ENCODE assay signal across 9 cellular contexts in genomic region chr12:77324763-77325468, GRCh38.
DNase-seq lines count a peak whose midpoint lies in the region; ATAC-seq, FAIRE-seq and TF ChIP-seq lines count a peak whose summit lies in the region.
"Had no signal": no experiment of that assay in that cellular context is flagged by ENCODE, and none has a peak within 500 bp of the region (broad histone marks: within the 10 kb centered on the region; RNA-seq: fewer than 3 reads in every experiment).

No MANE protein-coding gene starts in this region.

- no peaks in the 10 kb centered on the region for H3K9me3 ChIP-seq in GM12878 (replicated peaks; ENCODE audit: control insufficient read depth, insufficient read depth, low read length)
- H3K9me3 ChIP-seq: neutrophil had no signal

- FAIRE-seq in GM12878 (lab: Jason Lieb, UNC), result no peak

- peak; percentile 38; the same call in 1 of the 2 replicates for TF ChIP-seq RAD21 in GM12878 (IDR thresholded peaks at IDR 0.05; ENCODE audit: insufficient read depth, low read depth, low read length)

- H3K36me3 ChIP-seq in GM12878 (ENCODE audit: control insufficient read depth in 2 of 2, insufficient read depth in 2 of 2, low read length in 1 of 2) (no peaks in the 10 kb centered on the region), rectal smooth muscle tissue (ENCODE audit: control insufficient read depth, insufficient read depth, low read length) (no peaks in the 10 kb centered on the region)
- H3K36me3 ChIP-seq: neutrophil had no signal

- BruUV-seq in GM12878 (replicated peaks; lab: Mats Ljungman, UMichigan), result no TSS peak

- H3K27me3 ChIP-seq in GM12878 (replicated peaks in 1 of 2; ENCODE audit: control insufficient read depth in 2 of 2, insufficient read depth in 2 of 2, low read length in 1 of 2), result peaks cover 0 to 6% of the 10 kb centered on the region in 2 experiments; a peak in 1 of 4 replicates
- H3K27me3 ChIP-seq in rectal smooth muscle tissue (ENCODE audit: control insufficient read depth, insufficient read depth, low read length), result no peaks in the 10 kb centered on the region

- intact Hi-C loops in GM12878 (cut with micrococcal nuclease; ENCODE audit: unreplicated experiment), result loop anchor here (10.0 kb wide), 1 partner anchor 270 kb away; no protein-coding TSS in a partner anchor

- no peak for TF ChIP-seq EP300 in GM12878 (IDR thresholded peaks at IDR 0.05; ENCODE audit: borderline replicate concordance in 1 of 2, control insufficient read depth in 1 of 2, low read depth in 2 of 2, low read length in 2 of 2)

- H3K27ac ChIP-seq in GM12878 (ENCODE audit: control insufficient read depth, insufficient read depth) (no peak overlapping the region), rectal smooth muscle tissue (ENCODE audit: low read depth, low read length) (no peak overlapping the region)
- H3K27ac ChIP-seq: neutrophil had no signal

- SMC1A ChIA-PET in GM12878 (lab: Charles Lee; ENCODE audit: uncharacterized antibody, unreplicated experiment), result interaction anchor here (0.6 kb wide), 1 partner anchor 10 kb away, joined by 3 read pairs; no protein-coding TSS in a partner anchor

- ATAC-seq in GM21360 (IDR thresholded peaks at IDR 0.05; ENCODE audit: unreplicated experiment) (peak; percentile 96), HG03558 (IDR thresholded peaks at IDR 0.05; ENCODE audit: extremely low read depth, unreplicated experiment) (peak; percentile 92), GM12878 (peak; percentile 96)

- CTCF ChIA-PET in GM12878 (lab: Yijun Ruan, JAX), result interaction anchor here (0.7 to 1.5 kb wide), 2 partner anchors 276 to 277 kb away, joined by 4 read pairs; no protein-coding TSS in a partner anchor

- peak overlapping the region; percentile 84 for H3K4me2 ChIP-seq in GM12878 (ENCODE audit: control insufficient read depth, insufficient read depth)

- H4K20me1 ChIP-seq in GM12878 (ENCODE audit: control insufficient read depth, insufficient read depth), result no peaks in the 10 kb centered on the region

- H3K4me1 ChIP-seq in GM12878 (ENCODE audit: control insufficient read depth, insufficient read depth, low read length), result no peaks in the 10 kb centered on the region; the same call in none of the 2 replicates
- peaks cover 3% of the 10 kb centered on the region for H3K4me1 ChIP-seq in rectal smooth muscle tissue (ENCODE audit: control insufficient read depth, insufficient read depth, low read length)

- 7% methylated on average over 24 of the region's 64 CpGs for WGBS in GM12878 (ENCODE audit: insufficient coverage, insufficient replicate concordance, low lambda C conversion rate, missing lambda C conversion rate)

- H3K9ac ChIP-seq in GM12878 (ENCODE audit: control insufficient read depth, insufficient read depth, low read length) (no peak overlapping the region), rectal smooth muscle tissue (ENCODE audit: low read length) (no peak overlapping the region)

- H3K79me2 ChIP-seq in GM12878 (ENCODE audit: control insufficient read depth, insufficient read depth, low read length), result no peaks in the 10 kb centered on the region

- TF ChIP-seq POLR2A in GM12878 (IDR thresholded peaks at IDR 0.05; ENCODE audit: low read depth, low read length), result no peak

- in situ Hi-C loops in GM12878 (cut with MboI), result no loop called here

- peak overlapping the region; percentile 53 for H3K4me3 ChIP-seq in GM12878
- H3K4me3 ChIP-seq in rectal smooth muscle tissue (ENCODE audit: low read length), result peak overlapping the region; percentile 66

- RAD21 ChIA-PET in GM12878 (lab: Charles Lee; ENCODE audit: unreplicated experiment), result interaction anchor here (0.9 to 1.7 kb wide), 2 partner anchors 265 to 314 kb away, joined by 3 read pairs; no protein-coding TSS in a partner anchor

- H2AFZ ChIP-seq in GM12878 (ENCODE audit: control insufficient read depth, low read depth, low read length), result peak overlapping the region; percentile 51; the same call in 1 of the 2 replicates

- DNase-seq in EL (peak; percentile 70), NOMO-1 (lab: John Stamatoyannopoulos, UW; ENCODE audit: unreplicated experiment in 2 of 2) (peak; percentile 41 to 53), GM12878 (ENCODE audit: low read depth, low spot score) (no peak), iPS DF 19.7 (ENCODE audit: low read depth, low spot score) (peak; percentile 50), GF-D8 (lab: John Stamatoyannopoulos, UW) (no peak)

- TF ChIP-seq CTCF in GM12878 (IDR thresholded peaks at IDR 0.05 in 2 of 3, conservative IDR thresholded peaks at IDR 0.05 in 1 of 3; ENCODE audit: control insufficient read depth in 2 of 3, extremely low read depth in 1 of 3, insufficient read depth in 1 of 3, low read depth in 3 of 3, low read length in 3 of 3), result peak; percentile 34 to 46 (median 39); a peak in 5 of 6 replicates

- POLR2A ChIA-PET in GM12878 (lab: Charles Lee), result no interaction called here

TF ChIP-seq in GM12878, 131 proteins besides CTCF, POLR2A, EP300 and RAD21 (continues in another document):
- TF ChIP-seq SMAD1 (IDR thresholded peaks at IDR 0.05; ENCODE audit: low read depth, partially characterized antibody), result no peak
- no peak for TF ChIP-seq ZBED1 (IDR thresholded peaks at IDR 0.05; ENCODE audit: borderline replicate concordance)
- TF ChIP-seq KAT2A (conservative IDR thresholded peaks at IDR 0.05; ENCODE audit: control insufficient read depth, low read depth, low read length), result no peak
- 0 out of 2 replicates have a peak, but pooled peaks have one; percentile 29 for TF ChIP-seq YY1 (IDR thresholded peaks at IDR 0.05; ENCODE audit: low read depth, low read length)
- TF ChIP-seq RUNX3 (IDR thresholded peaks at IDR 0.05; ENCODE audit: low read length), result no peak
- TF ChIP-seq TAF1 (IDR thresholded peaks at IDR 0.05; ENCODE audit: borderline replicate concordance, low read depth, low read length), result no peak
- no peak for TF ChIP-seq RBBP5 (conservative IDR thresholded peaks at IDR 0.05)
- TF ChIP-seq IKZF1 (conservative IDR thresholded peaks at IDR 0.05), result no peak
- TF ChIP-seq SIX5 (IDR thresholded peaks at IDR 0.05; ENCODE audit: low read depth, low read length, severe bottlenecking), result no peak
- TF ChIP-seq SUZ12 (IDR thresholded peaks at IDR 0.05; ENCODE audit: unreplicated experiment), result peak; percentile 24
- 0 out of 2 replicates have a peak, but pooled peaks have one; percentile 28 for TF ChIP-seq LARP7 (IDR thresholded peaks at IDR 0.05)
- TF ChIP-seq EED (IDR thresholded peaks at IDR 0.05; ENCODE audit: low read depth), result 0 out of 2 replicates have a peak, but pooled peaks have one; percentile 11
- no peak for TF ChIP-seq NKRF (conservative IDR thresholded peaks at IDR 0.05)
- TF ChIP-seq HDAC6 (IDR thresholded peaks at IDR 0.05; ENCODE audit: unreplicated experiment), result peak; percentile 56
- no peak for TF ChIP-seq FOS (IDR thresholded peaks at IDR 0.05; ENCODE audit: borderline replicate concordance, extremely low read depth, insufficient read length)
- no peak for TF ChIP-seq PAX8 (IDR thresholded peaks at IDR 0.05)
- TF ChIP-seq CEBPZ (IDR thresholded peaks at IDR 0.05; ENCODE audit: low read depth, low read length), result no peak

Comparison
In these comparisons a context has a peak if more than half of its experiments do, and no peak if none do; other contexts are left out.
1. DNase-seq: peak in EL (single experiment), NOMO-1 (2 of 2) and iPS DF 19.7 (single experiment); none in GM12878 (single experiment) and GF-D8 (single experiment).
2. Peak in every context shown above with its lines, with median percentiles within 50 percentile points of each other: ATAC-seq.